In genomic region chr11:87036756-87037449, GRCh38 we compare ENCODE assay signal across 8 cellular contexts. TPM values are rescaled to one million over a fixed set of nuclear protein-coding genes. Genes with fewer than 3 reads are reported as not detected.
DNase-seq lines count a peak whose midpoint lies in the region; ATAC-seq and TF ChIP-seq lines count a peak whose summit lies in the region.

No MANE protein-coding gene starts in this region.

- peak overlapping the region; percentile 72 for H3K9ac ChIP-seq in iPS-18a (ENCODE audit: low read length)

- no peaks in the 10 kb centered on the region for H3K27me3 Mint-ChIP-seq in activated naive CD8-positive, alpha-beta T cell

- no peaks in the 10 kb centered on the region for H3K36me3 ChIP-seq in iPS-18a (ENCODE audit: control insufficient read depth, low read depth, low read length)
- no peaks in the 10 kb centered on the region for H3K36me3 ChIP-seq in spleen

- H3K9me3 Mint-ChIP-seq in activated naive CD8-positive, alpha-beta T cell (ENCODE audit: low read depth): no peaks in the 10 kb centered on the region

- DNase-seq in spleen (no peak), SIG-M5 treated with dmso at 0.1 percent for 504 hours (lab: John Stamatoyannopoulos, UW; ENCODE audit: unreplicated experiment) (no peak), NCI-H748 (lab: John Stamatoyannopoulos, UW; ENCODE audit: unreplicated experiment) (no peak)

- TF ChIP-seq POLR2A in spleen (IDR thresholded peaks at IDR 0.05): no peak

- WGBS in spleen, 5 donors: 42 to 51% (median 46%) methylated on average over 10 of the region's 10 CpGs

- no peak overlapping the region for H3K27ac Mint-ChIP-seq in activated naive CD8-positive, alpha-beta T cell

- H3K4me3 Mint-ChIP-seq in activated naive CD8-positive, alpha-beta T cell: peak overlapping the region; percentile 96

- TF ChIP-seq CTCF in 22Rv1 (IDR thresholded peaks at IDR 0.05) (no peak), spleen (IDR thresholded peaks at IDR 0.05 in 8 of 11, conservative IDR thresholded peaks at IDR 0.05 in 3 of 11) (no peak)

- peaks cover 48% of the 10 kb centered on the region for H3K4me1 ChIP-seq in iPS-18a (ENCODE audit: control insufficient read depth, low read depth, low read length)
- peaks cover 0 to 51% (median 30%) of the 10 kb centered on the region in 6 donors for H3K4me1 ChIP-seq in spleen

- H3K4me3 ChIP-seq in iPS-18a (ENCODE audit: low read length) (peak overlapping the region; percentile 97), spleen (peak overlapping the region; percentile 49 to 82 (median 74))

- peak overlapping the region; percentile 94 for H3K27ac ChIP-seq in 22Rv1
- peak overlapping the region; percentile 37 for H3K27ac ChIP-seq in iPS-18a (ENCODE audit: low read length)
- H3K27ac ChIP-seq in spleen: peak overlapping the region; percentile 37 to 90 (median 82)

- H3K9me3 ChIP-seq in iPS-18a (ENCODE audit: control insufficient read depth, low read depth, low read length) (no peaks in the 10 kb centered on the region), spleen (no peaks in the 10 kb centered on the region)

- intact Hi-C loops in spleen (cut with DNase I; ENCODE audit: low total_unique reads): loop anchor here (10.0 kb wide), 1 partner anchor 48 kb away; no protein-coding TSS in a partner anchor

- ATAC-seq in GM18499 (IDR thresholded peaks at IDR 0.05; ENCODE audit: insufficient read depth, unreplicated experiment) (peak; percentile 1), HG03135 (IDR thresholded peaks at IDR 0.05; ENCODE audit: unreplicated experiment) (peak; percentile 15)

- H3K27me3 ChIP-seq in iPS-18a (ENCODE audit: control insufficient read depth, insufficient read depth, low read length): no peaks in the 10 kb centered on the region
- no peaks in the 10 kb centered on the region for H3K27me3 ChIP-seq in spleen (replicated peaks in 1 of 7)

- H3K4me1 Mint-ChIP-seq in activated naive CD8-positive, alpha-beta T cell (ENCODE audit: low read depth): peaks cover 36% of the 10 kb centered on the region

- no peaks in the 10 kb centered on the region for H3K36me3 Mint-ChIP-seq in activated naive CD8-positive, alpha-beta T cell

RNA-seq across cellular contexts. Expression of gene TMEM135, which starts 0.8 kb away (rescaled TPM):
- total RNA-seq in spleen: 10 to 100 TPM; 18.5 to 31.7 (median 22.9) TPM
- 1 to 10 TPM; 3.5 to 4.1 (median 3.6) TPM for polyA plus RNA-seq in spleen

Comparison
In these comparisons a context has a peak if more than half of its experiments do, and no peak if none do; other contexts are left out.
1. H3K27ac ChIP-seq: peak in every context shown above with its lines; median percentile 94 in 22Rv1; 82 in spleen; 37 in iPS-18a.